In the genomic region with DNA sequence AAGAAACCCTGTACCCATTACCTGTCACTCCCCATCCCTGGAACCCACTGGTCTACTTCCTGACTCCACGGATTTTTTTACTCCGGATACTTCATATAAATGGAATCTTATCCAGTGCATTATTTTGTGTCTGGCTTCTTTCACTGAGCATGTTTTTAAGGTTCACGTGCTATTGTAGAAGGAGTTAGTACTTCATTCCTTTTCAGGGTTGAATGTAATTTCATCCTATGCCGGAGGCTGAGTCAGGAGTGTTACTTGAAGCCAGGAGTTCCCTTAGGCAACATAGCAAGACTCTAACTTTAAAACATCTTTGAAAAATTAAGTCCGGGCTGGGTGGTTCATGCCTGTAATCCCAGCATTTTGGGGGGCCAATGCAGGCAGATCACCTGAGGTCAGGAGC, we compare ENCODE assay signal across 18 cellular contexts. TPM values are rescaled to one million over a fixed set of nuclear protein-coding genes. Genes with fewer than 3 reads are reported as not detected.
DNase-seq lines count a peak whose midpoint lies in the region; ATAC-seq and TF ChIP-seq lines count a peak whose summit lies in the region.
"Had no signal": no experiment of that assay in that cellular context is flagged by ENCODE, and none has a peak within 500 bp of the region (broad histone marks: within the 10 kb centered on the region; RNA-seq: fewer than 3 reads in every experiment).

No MANE protein-coding gene starts in this region.

- no peak overlapping the region for H3K4me3 ChIP-seq in right cardiac atrium (ENCODE audit: low read length)
- no peak overlapping the region for H3K4me3 ChIP-seq in neural progenitor cell
- H3K4me3 ChIP-seq: BLaER1 treated with 17β-estradiol and CSF1 and Interleukin-3, amounts not matched to agents 10 nM and 100 nM had no signal

- intact Hi-C loops in Right ventricle myocardium inferior (cut with DNase I) = no loop called here
- intact Hi-C loops in right cardiac atrium (cut with DNase I) = no loop called here

- H3K27ac Mint-ChIP-seq in neural progenitor cell = no peak overlapping the region

- no peaks in the 10 kb centered on the region for H3K36me3 ChIP-seq in neural progenitor cell
- H3K36me3 ChIP-seq: BLaER1 treated with 17β-estradiol and CSF1 and Interleukin-3, amounts not matched to agents 10 nM and 100 nM had no signal

- 86% methylated on average over 5 of the region's 5 CpGs for WGBS in right cardiac atrium

- H3K9me3 Mint-ChIP-seq in neural progenitor cell = no peaks in the 10 kb centered on the region
- H3K9me3 Mint-ChIP-seq: CD4-positive, CD25-positive, alpha-beta regulatory T cell had no signal

- H3K79me2 ChIP-seq in neural progenitor cell (ENCODE audit: low read depth) = no peaks in the 10 kb centered on the region

- CTCF ChIA-PET in GM10248 (lab: Yijun Ruan, JAX) = interaction anchor here (2.3 kb wide), 1 partner anchor 21 kb away, joined by 6 read pairs; no protein-coding TSS in a partner anchor

- ATAC-seq in Right ventricle myocardium inferior (no peak), right cardiac atrium (no peak), foreskin keratinocyte (no peak)

- peaks cover 7% of the 10 kb centered on the region for H3K36me3 Mint-ChIP-seq in neural progenitor cell
- H3K36me3 Mint-ChIP-seq: CD4-positive, CD25-positive, alpha-beta regulatory T cell had no signal

- no peak overlapping the region for H3K9ac ChIP-seq in neural progenitor cell
- H3K9ac ChIP-seq: BLaER1 treated with 17β-estradiol and CSF1 and Interleukin-3, amounts not matched to agents 10 nM and 100 nM had no signal

- H4K20me1 ChIP-seq in neural progenitor cell (ENCODE audit: low read depth) = no peaks in the 10 kb centered on the region
- H4K20me1 ChIP-seq: BLaER1 treated with 17β-estradiol and CSF1 and Interleukin-3, amounts not matched to agents 10 nM and 100 nM had no signal

- H3K4me1 Mint-ChIP-seq in neural progenitor cell = peaks cover 4% of the 10 kb centered on the region
- H3K4me1 Mint-ChIP-seq: CD4-positive, CD25-positive, alpha-beta regulatory T cell had no signal

- H3K4me1 ChIP-seq in right cardiac atrium (ENCODE audit: control insufficient read depth, insufficient read depth, low read length) = no peaks in the 10 kb centered on the region
- H3K4me1 ChIP-seq in neural progenitor cell = peaks cover 10% of the 10 kb centered on the region
- H3K4me1 ChIP-seq in foreskin keratinocyte = no peaks in the 10 kb centered on the region

- POLR2A ChIA-PET in GM10248 (lab: Yijun Ruan, JAX) = no interaction called here

- H3K9me3 ChIP-seq in right cardiac atrium (ENCODE audit: control insufficient read depth, low read length) (no peaks in the 10 kb centered on the region), neural progenitor cell (ENCODE audit: low read depth) (no peaks in the 10 kb centered on the region)
- H3K9me3 ChIP-seq: BLaER1 treated with 17β-estradiol and CSF1 and Interleukin-3, amounts not matched to agents 10 nM and 100 nM had no signal

- H3K27ac ChIP-seq in right cardiac atrium (ENCODE audit: low read length) = no peak overlapping the region
- H3K27ac ChIP-seq in neural progenitor cell = no peak overlapping the region
- no peak overlapping the region for H3K27ac ChIP-seq in foreskin keratinocyte
- H3K27ac ChIP-seq: 22Rv1; BLaER1 treated with 17β-estradiol and CSF1 and Interleukin-3, amounts not matched to agents 10 nM and 100 nM; HL-60 had no signal

- DNase-seq in Right ventricle myocardium inferior (ENCODE audit: missing footprints) (peak; percentile 11), right cardiac atrium (no peak), fibroblast of peridontal ligament (ENCODE audit: extremely low read depth) (peak; percentile 19), neural progenitor cell (ENCODE audit: low spot score) (no peak), cerebellar nuclear complex (lab: John Stamatoyannopoulos, UW) (no peak), GM10248 (ENCODE audit: extremely low spot score) (no peak), foreskin keratinocyte (no peak), HUDEP-2 (lab: John Stamatoyannopoulos, UW; ENCODE audit: unreplicated experiment in 76 of 76) (no peak)
- DNase-seq: Calu3; CD4-positive, CD25-positive, alpha-beta regulatory T cell; DMS 273 treated with DMSO at 0.1 percent for 48 hours; HCEC 1CT had no signal

- peaks cover 5% of the 10 kb centered on the region for H3K27me3 Mint-ChIP-seq in neural progenitor cell (ENCODE audit: insufficient read depth, low read depth)
- H3K27me3 Mint-ChIP-seq: CD4-positive, CD25-positive, alpha-beta regulatory T cell had no signal

- no peaks in the 10 kb centered on the region for H3K27me3 ChIP-seq in right cardiac atrium (ENCODE audit: control insufficient read depth, insufficient read depth)
- no peaks in the 10 kb centered on the region for H3K27me3 ChIP-seq in neural progenitor cell
- H3K27me3 ChIP-seq in foreskin keratinocyte = no peaks in the 10 kb centered on the region
- H3K27me3 ChIP-seq: BLaER1 treated with 17β-estradiol and CSF1 and Interleukin-3, amounts not matched to agents 10 nM and 100 nM had no signal

- no peak overlapping the region for H3K4me2 ChIP-seq in neural progenitor cell
- H3K4me2 ChIP-seq: BLaER1 treated with 17β-estradiol and CSF1 and Interleukin-3, amounts not matched to agents 10 nM and 100 nM had no signal

- no peak for TF ChIP-seq CTCF in neural progenitor cell (IDR thresholded peaks at IDR 0.05)
- no peak for TF ChIP-seq CTCF in GM10248 (IDR thresholded peaks at IDR 0.05; ENCODE audit: control extremely low read depth, extremely low read depth, low read depth, missing control alignments)
- no peak for TF ChIP-seq CTCF in foreskin keratinocyte (conservative IDR thresholded peaks at IDR 0.05)

- peak overlapping the region; percentile 66 for H3K4me3 Mint-ChIP-seq in neural progenitor cell
- H3K4me3 Mint-ChIP-seq: CD4-positive, CD25-positive, alpha-beta regulatory T cell had no signal

- no peak overlapping the region for H2AFZ ChIP-seq in neural progenitor cell (replicated peaks)

- H3F3A ChIP-seq in neural progenitor cell (ENCODE audit: low read depth) = peaks cover 8% of the 10 kb centered on the region

RNA-seq across cellular contexts. Expression of a gene that starts 17.9 kb away (rescaled TPM):
- 55.1 TPM for total RNA-seq in Right ventricle myocardium inferior
- total RNA-seq in right cardiac atrium = 10 to 100 TPM; 55.4 to 67.5 (median 64.6) TPM
- 28.4 TPM for polyA plus RNA-seq in right cardiac atrium
- 108 TPM in 2 replicates for total RNA-seq in neural progenitor cell (ENCODE audit: low replicate concordance)
- total RNA-seq in foreskin keratinocyte = 79.7 and 85.2 TPM in 2 replicates
- polyA plus RNA-seq in foreskin keratinocyte = 53.5 and 62.5 TPM in 2 replicates

RNA-seq across cellular contexts. Expression of a gene that starts 29.2 kb away (rescaled TPM):
- total RNA-seq in Right ventricle myocardium inferior = not detected
- not detected for total RNA-seq in right cardiac atrium
- not detected for polyA plus RNA-seq in right cardiac atrium
- 1.2 TPM in 1 of 2 replicates, not detected in the other for total RNA-seq in neural progenitor cell (ENCODE audit: low replicate concordance)
- total RNA-seq in foreskin keratinocyte = not detected in 2 replicates
- polyA plus RNA-seq in foreskin keratinocyte = not detected in 2 replicates
- total RNA-seq: A673; Calu3; CD4-positive, CD25-positive, alpha-beta regulatory T cell; Daoy; H1 had no signal

Comparison
In these comparisons a context has a peak if more than half of its experiments do, and no peak if none do; other contexts are left out.
1. DNase-seq: peak in Right ventricle myocardium inferior (single experiment) and fibroblast of peridontal ligament (single experiment); none in right cardiac atrium (0 of 3), neural progenitor cell (single experiment), cerebellar nuclear complex (0 of 2), GM10248 (single experiment), foreskin keratinocyte (0 of 2) and HUDEP-2 (0 of 76).